15 cellular contexts compared by ENCODE assay signal in genomic region chr6:80215063-80215462, GRCh38.
"Had no signal": no experiment of that assay in that cellular context is flagged by ENCODE, and none has a peak within 500 bp of the region (broad histone marks: within the 10 kb centered on the region; RNA-seq: fewer than 3 reads in every experiment).

No MANE protein-coding gene starts in this region.

- H3K4me2 ChIP-seq: neural progenitor cell had no signal

- H3K9me3 ChIP-seq: esophagus muscularis mucosa, left lung, lower lobe of right lung, right lobe of liver, testis, tibial artery had no signal

- H2AFZ ChIP-seq: neural progenitor cell, parathyroid adenoma had no signal

- H3K79me2 ChIP-seq: parathyroid adenoma had no signal

- DNase-seq: cortex of kidney; effector CD8-positive, alpha-beta T cell; endodermal cell; left lung; lower lobe of right lung; stimulated activated naive CD4-positive, alpha-beta T cell treated with Interleukin-2 at 50 U/mL for 16 hours; tibial artery had no signal

- H3K27me3 ChIP-seq: esophagus muscularis mucosa, heart right ventricle, left lung, neural progenitor cell, right lobe of liver, testis, tibial artery had no signal

- FAIRE-seq: small intestine, urothelium cell line had no signal

- H3K9ac ChIP-seq: neural progenitor cell, parathyroid adenoma had no signal

- H3K4me3 ChIP-seq: esophagus muscularis mucosa, heart right ventricle, left lung, lower lobe of right lung, neural progenitor cell, right lobe of liver, testis, tibial artery had no signal

- H3K36me3 ChIP-seq: esophagus muscularis mucosa, heart right ventricle, left lung, lower lobe of right lung, neural progenitor cell, right lobe of liver, tibial artery had no signal

- H3K4me1 ChIP-seq: left lung, lower lobe of right lung, parathyroid adenoma, right lobe of liver had no signal

- H3K27ac ChIP-seq: esophagus muscularis mucosa, left lung, lower lobe of right lung, neural progenitor cell, parathyroid adenoma, right lobe of liver, testis, tibial artery had no signal
